In genomic region chr9:135006911-135007570, GRCh38 we compare ENCODE assay signal across 21 cellular contexts.
"Had no signal": no experiment of that assay in that cellular context is flagged by ENCODE, and none has a peak within 500 bp of the region (broad histone marks: within the 10 kb centered on the region; RNA-seq: fewer than 3 reads in every experiment).

No MANE protein-coding gene starts in this region.

- H3K27ac ChIP-seq: RWPE1, SJSA1, SK-N-MC had no signal

- DNase-seq: KBM-7, MV-4-11, NCI-H1048, NCI-H1105, NCI-H1417, NCI-H1436 treated with DMSO at 0.1 percent for 48 hours, NCI-H1694, NCI-H1930, NCI-H2081 treated with DMSO at 0.1 percent for 48 hours, NCI-H2171, NCI-H226, NCI-H446, NCI-H510A, NCI-H524 treated with DMSO at 0.1 percent for 48 hours, NCI-H774, PC-3, SIG-M5 had no signal

- H3K27me3 ChIP-seq: SJSA1 had no signal

- H3K9me3 ChIP-seq: SJSA1 had no signal

- H3K36me3 ChIP-seq: SJSA1 had no signal

- ATAC-seq: Panc1, PC-3 had no signal

- H3K4me1 ChIP-seq: SJSA1 had no signal

- H3K4me3 ChIP-seq: SJSA1, SK-N-MC had no signal
